ENCODE assay signal across 27 cellular contexts in the genomic region with DNA sequence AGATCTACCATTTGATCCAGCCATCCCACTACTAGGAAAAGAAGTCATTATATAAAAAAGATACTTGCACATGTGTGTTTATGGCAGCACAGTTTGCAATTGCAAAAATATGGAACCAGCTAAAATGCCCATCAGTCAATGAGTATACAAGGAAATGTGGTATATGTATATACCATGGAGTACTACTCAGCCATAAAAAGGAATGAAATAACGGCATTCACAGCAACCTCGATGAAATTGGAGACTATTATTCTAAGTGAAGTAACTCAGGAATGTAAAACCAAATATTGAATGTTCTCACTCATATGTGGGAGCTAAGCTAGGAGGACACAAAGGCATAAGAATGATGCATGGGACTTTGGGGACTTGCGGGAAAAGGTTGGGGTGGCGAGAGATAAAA.
"Had no signal": no experiment of that assay in that cellular context is flagged by ENCODE, and none has a peak within 500 bp of the region (broad histone marks: within the 10 kb centered on the region; RNA-seq: fewer than 3 reads in every experiment).

No MANE protein-coding gene starts in this region.

- H3K4me1 ChIP-seq: colonic mucosa, gastrocnemius medialis, heart right ventricle, left lung, lower lobe of right lung had no signal

- H3K4me3 Mint-ChIP-seq: dendritic cell treated with granulocyte-macrophage colony-stimulating factor and Interleukin-4, amounts not matched to agents 40 ng/mL and 50 ng/mL, for 4 days; effector memory CD8-positive, alpha-beta T cell; endodermal cell; mesothelial cell of epicardium; naive B cell had no signal

- H3K27me3 Mint-ChIP-seq: dendritic cell treated with granulocyte-macrophage colony-stimulating factor and Interleukin-4, amounts not matched to agents 40 ng/mL and 50 ng/mL, for 4 days; effector memory CD8-positive, alpha-beta T cell; naive B cell had no signal

- H3K36me3 ChIP-seq: colonic mucosa, esophagus squamous epithelium, gastrocnemius medialis, heart right ventricle, left lung, lower lobe of right lung had no signal

- H3K27me3 ChIP-seq: colonic mucosa, esophagus squamous epithelium, gastrocnemius medialis, heart right ventricle, left lung had no signal

- H3K27ac Mint-ChIP-seq: dendritic cell treated with granulocyte-macrophage colony-stimulating factor and Interleukin-4, amounts not matched to agents 40 ng/mL and 50 ng/mL, for 4 days; effector memory CD8-positive, alpha-beta T cell; endodermal cell; mesothelial cell of epicardium; naive B cell had no signal

- FAIRE-seq: endometrium, islet of Langerhans had no signal

- H3K4me3 ChIP-seq: colonic mucosa, esophagus squamous epithelium, gastrocnemius medialis, heart right ventricle, left lung, lower lobe of right lung, mucosa of descending colon had no signal

- H3K27ac ChIP-seq: colonic mucosa, epithelial cell of prostate, esophagus squamous epithelium, gastrocnemius medialis, heart right ventricle, left lung, lower lobe of right lung had no signal

- DNase-seq: colonic mucosa; cortex of kidney; effector CD8-positive, alpha-beta T cell; effector memory CD8-positive, alpha-beta T cell; endodermal cell; erythroblast; esophagus squamous epithelium; foreskin fibroblast; foreskin melanocyte; gastrocnemius medialis; glutamatergic neuron; head of caudate nucleus; heart right ventricle; hippocampal formation; left cardiac atrium; left lung; left ventricle myocardium superior; lower lobe of right lung; mesenchymal stem cell; mucosa of descending colon; naive B cell had no signal

- H3K9me3 ChIP-seq: colonic mucosa, esophagus squamous epithelium, gastrocnemius medialis, left lung, lower lobe of right lung, mucosa of descending colon had no signal

- ATAC-seq: effector memory CD8-positive, alpha-beta T cell; esophagus mucosa; gastrocnemius medialis; heart right ventricle; left cardiac atrium; left lung; left ventricle myocardium superior; lower lobe of right lung; mucosa of descending colon had no signal

- H3K9me3 Mint-ChIP-seq: dendritic cell treated with granulocyte-macrophage colony-stimulating factor and Interleukin-4, amounts not matched to agents 40 ng/mL and 50 ng/mL, for 4 days had no signal
